Comparison of ENCODE assay signal across 12 cellular contexts in the genomic region with DNA sequence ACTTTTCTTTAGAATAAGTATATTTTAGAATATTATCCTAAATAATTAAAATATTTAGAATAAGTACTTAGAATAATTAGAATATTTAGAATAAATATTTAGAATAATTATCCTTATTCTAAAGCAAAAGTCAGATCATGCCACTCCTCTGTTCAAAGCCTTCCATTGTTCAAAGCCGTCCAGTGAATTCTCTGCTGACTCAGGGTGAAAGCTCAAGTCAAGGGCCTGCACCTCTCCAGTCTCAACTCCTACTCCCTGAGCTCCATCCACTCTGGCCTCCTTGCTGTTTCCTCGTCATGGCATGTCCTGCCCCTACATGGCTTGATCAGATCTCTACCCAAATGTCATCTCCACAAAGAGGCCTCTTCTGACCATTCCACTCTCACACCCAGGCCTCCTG.
"Had no signal": no experiment of that assay in that cellular context is flagged by ENCODE, and none has a peak within 500 bp of the region (broad histone marks: within the 10 kb centered on the region; RNA-seq: fewer than 3 reads in every experiment).

No MANE protein-coding gene starts in this region.

- H3K4me3 ChIP-seq: dorsolateral prefrontal cortex, heart left ventricle, left lung, thyroid gland had no signal

- H3K36me3 ChIP-seq: heart left ventricle, left lung, thyroid gland had no signal

- H3K9me3 ChIP-seq: heart left ventricle, left lung, thyroid gland had no signal

- FAIRE-seq: islet of Langerhans had no signal

- DNase-seq: activated effector memory CD4-positive, alpha-beta T cell treated with Interleukin-2 at 50 U/mL for 16 hours; activated T-cell treated with anti-CD3 and anti-CD28 coated beads, Interleukin-2, amount 50 U/mL, for 1 hour; dorsolateral prefrontal cortex; heart left ventricle; left lung; mesendoderm; stimulated activated CD4-positive, alpha-beta T cell treated with anti-CD3 and anti-CD28 coated beads, Interleukin-15, amount 100 ng/mL, for 24 hours; stimulated activated CD4-positive, alpha-beta T cell treated with anti-CD3 and anti-CD28 coated beads, Interleukin-4, amount 100 ng/mL, for 24 hours; thyroid gland had no signal

- ATAC-seq: activated CD4-positive, CD25-positive, alpha-beta regulatory T cell treated with anti-CD3 and anti-CD28 coated beads, Interleukin-2, amount 50 U/mL, for 24 hours; esophagus mucosa; heart left ventricle; left lung had no signal

- H3K27ac ChIP-seq: heart left ventricle had no signal

- H3K27me3 ChIP-seq: dorsolateral prefrontal cortex, heart left ventricle, left lung, thyroid gland had no signal
